In genomic region chr9:119761737-119762136, GRCh38 we compare ENCODE assay signal across 1 cellular context.
TF ChIP-seq lines count a peak whose summit lies in the region.

No MANE protein-coding gene starts in this region.

TF ChIP-seq in HepG2, 621 proteins besides CTCF, POLR2A, EP300 and RAD21 (continued from another document):
- TF ChIP-seq FOXP4 (CRISPR knock-in tag; IDR thresholded peaks at IDR 0.05) (no peak), IRF9 (CRISPR knock-in tag; IDR thresholded peaks at IDR 0.05; ENCODE audit: borderline replicate concordance) (no peak), HHEX (CRISPR knock-in tag; IDR thresholded peaks at IDR 0.05) (no peak), ZSCAN20 (CRISPR knock-in tag; IDR thresholded peaks at IDR 0.05; ENCODE audit: borderline replicate concordance) (no peak), ZNF142 (CRISPR knock-in tag; IDR thresholded peaks at IDR 0.05) (no peak), CREB1 (IDR thresholded peaks at IDR 0.05) (no peak), CREB1 (CRISPR knock-in tag; IDR thresholded peaks at IDR 0.05) (no peak), ZNF775 (CRISPR knock-in tag; IDR thresholded peaks at IDR 0.05; ENCODE audit: borderline replicate concordance) (no peak), NFE2L1 (CRISPR knock-in tag; IDR thresholded peaks at IDR 0.05; ENCODE audit: borderline replicate concordance) (no peak), GLI4 (CRISPR knock-in tag; IDR thresholded peaks at IDR 0.05; ENCODE audit: borderline replicate concordance) (no peak), RBM39 (IDR thresholded peaks at IDR 0.05; ENCODE audit: low read depth, low read length, poor library complexity, severe bottlenecking) (no peak), ZNF276 (CRISPR knock-in tag; IDR thresholded peaks at IDR 0.05; ENCODE audit: low read depth) (no peak), ZMYM4 (CRISPR knock-in tag; IDR thresholded peaks at IDR 0.05) (no peak), TCF12 (IDR thresholded peaks at IDR 0.05) (no peak), TCF12 (CRISPR knock-in tag; IDR thresholded peaks at IDR 0.05) (no peak)
